In the genomic region with DNA sequence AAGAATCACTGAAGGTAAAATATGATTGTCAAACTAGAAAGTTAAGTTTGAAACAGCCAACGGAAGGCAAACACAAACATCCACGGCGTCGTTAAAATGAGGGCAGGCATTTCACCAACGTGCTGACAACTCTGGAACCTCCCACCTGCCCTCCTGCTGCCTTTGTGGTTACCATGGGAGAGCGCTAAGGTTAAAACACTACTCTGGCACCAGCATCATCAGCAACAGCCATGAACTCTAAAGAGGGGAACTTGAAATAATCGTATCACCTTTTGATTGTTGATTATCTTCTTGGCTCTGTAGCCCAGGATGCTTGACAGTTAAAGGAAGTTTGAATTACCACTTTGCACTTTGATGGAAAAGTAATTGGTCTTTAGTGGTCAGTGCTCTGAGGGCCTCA, we compare ENCODE assay signal across 22 cellular contexts. TPM values are rescaled to one million over a fixed set of nuclear protein-coding genes. Genes with fewer than 3 reads are reported as not detected.
DNase-seq lines count a peak whose midpoint lies in the region; ATAC-seq, FAIRE-seq and TF ChIP-seq lines count a peak whose summit lies in the region.
"Had no signal": no experiment of that assay in that cellular context is flagged by ENCODE, and none has a peak within 500 bp of the region (broad histone marks: within the 10 kb centered on the region; RNA-seq: fewer than 3 reads in every experiment).

No MANE protein-coding gene starts in this region.

- H3K9me3 Mint-ChIP-seq in stimulated activated naive B cell treated with anti-CD40 and anti-IgM and Interleukin-4, amounts not matched to agents 10 μg/mL and 1 μg/mL and 100 μg/mL, for 72 hours = no peaks in the 10 kb centered on the region
- H3K9me3 Mint-ChIP-seq: CD14-positive monocyte had no signal

- FAIRE-seq in K562 (lab: Jason Lieb, UNC) = no peak
- FAIRE-seq: H54 had no signal

- no peaks in the 10 kb centered on the region for H3K79me2 ChIP-seq in K562 (ENCODE audit: control insufficient read depth, insufficient read depth, low read length)
- no peaks in the 10 kb centered on the region for H3K79me2 ChIP-seq in PC-9 (ENCODE audit: low read depth)

- H3F3A ChIP-seq in PC-9 (ENCODE audit: insufficient read depth, low read depth) = peaks cover 20% of the 10 kb centered on the region

- POLR2A ChIA-PET in K562 (lab: Yijun Ruan, JAX) (no interaction called here), PC-9 (lab: Charles Lee; ENCODE audit: unreplicated experiment) (no interaction called here)

- H3K4me1 ChIP-seq in K562 (replicated peaks in 1 of 2; ENCODE audit: control insufficient read depth in 2 of 2, insufficient read depth in 2 of 2, low read length in 2 of 2) = peaks cover 4 to 28% of the 10 kb centered on the region in 2 experiments; a peak in 4 of 5 replicates
- peaks cover 12% of the 10 kb centered on the region for H3K4me1 ChIP-seq in PC-9 (replicated peaks; ENCODE audit: insufficient read depth)

- no peak overlapping the region for H3K4me3 Mint-ChIP-seq in stimulated activated naive B cell treated with anti-CD40 and anti-IgM and Interleukin-4, amounts not matched to agents 10 μg/mL and 1 μg/mL and 100 μg/mL, for 72 hours
- H3K4me3 Mint-ChIP-seq: CD14-positive monocyte had no signal

- no peaks in the 10 kb centered on the region for H3K36me3 ChIP-seq in K562 (ENCODE audit: control insufficient read depth, insufficient read depth, low read length)
- H3K36me3 ChIP-seq in PC-9 (ENCODE audit: low read depth) = peaks cover 40% of the 10 kb centered on the region

- peak; percentile 36; the same call in 1 of the 3 replicates for ATAC-seq in K562
- ATAC-seq in left ventricle myocardium superior = peak; percentile 72
- ATAC-seq in stimulated activated naive B cell treated with anti-CD40 and anti-IgM and Interleukin-4, amounts not matched to agents 10 μg/mL and 1 μg/mL and 100 μg/mL, for 72 hours (replicated peaks) = no peak

- peaks cover 4 to 5% of the 10 kb centered on the region in 2 donors for H3K4me1 Mint-ChIP-seq in stimulated activated naive B cell treated with anti-CD40 and anti-IgM and Interleukin-4, amounts not matched to agents 10 μg/mL and 1 μg/mL and 100 μg/mL, for 72 hours

- BruUV-seq in K562 (replicated peaks; lab: Mats Ljungman, UMichigan) (no TSS peak), PC-9 (replicated peaks; lab: Mats Ljungman, UMichigan) (no TSS peak)

- H4K20me1 ChIP-seq in K562 (replicated peaks; ENCODE audit: control insufficient read depth, insufficient read depth, low read length) (no peaks in the 10 kb centered on the region), PC-9 (ENCODE audit: insufficient read depth) (no peaks in the 10 kb centered on the region)

- peak overlapping the region; percentile 48 for H3K27ac Mint-ChIP-seq in stimulated activated naive B cell treated with anti-CD40 and anti-IgM and Interleukin-4, amounts not matched to agents 10 μg/mL and 1 μg/mL and 100 μg/mL, for 72 hours
- H3K27ac Mint-ChIP-seq: CD14-positive monocyte had no signal

- CTCF ChIA-PET in K562 (lab: Yijun Ruan, JAX; ENCODE audit: low intra/inter-chr PET ratio) (no interaction called here), PC-9 (lab: Charles Lee) (no interaction called here)

- no peaks in the 10 kb centered on the region for H3K27me3 ChIP-seq in K562 (ENCODE audit: control insufficient read depth in 2 of 2, insufficient read depth in 2 of 2, low read length in 2 of 2)
- no peaks in the 10 kb centered on the region for H3K27me3 ChIP-seq in PC-9 (ENCODE audit: insufficient read depth, low read depth)

- H2AFZ ChIP-seq in K562 (ENCODE audit: low read depth, low read length) (peak overlapping the region; percentile 44; the same call in 1 of the 2 replicates), PC-9 (no peak overlapping the region)

- intact Hi-C loops in K562 (cut with micrococcal nuclease) = no loop called here
- intact Hi-C loops in left ventricle myocardium superior (cut with micrococcal nuclease) = no loop called here
- intact Hi-C loops in PC-9 (cut with micrococcal nuclease; ENCODE audit: unreplicated experiment) = no loop called here

- H3K9me3 ChIP-seq in K562 (replicated peaks; ENCODE audit: control insufficient read depth, insufficient read depth, low read depth, low read length) (no peaks in the 10 kb centered on the region), PC-9 (ENCODE audit: insufficient read depth, low read depth) (no peaks in the 10 kb centered on the region)

- no peak overlapping the region for H3K9ac ChIP-seq in K562 (ENCODE audit: insufficient read depth in 1 of 2, low read depth in 2 of 2, low read length in 2 of 2)

- H3K4me2 ChIP-seq in K562 (ENCODE audit: insufficient read depth, low read length) (no peak overlapping the region), PC-9 (no peak overlapping the region)

- DNase-seq in NCI-H1417 (lab: John Stamatoyannopoulos, UW) = peak in 2 of 3 experiments; percentile 18 to 39
- DNase-seq in NCI-H1417 treated with DMSO at 0.1 percent for 48 hours (lab: John Stamatoyannopoulos, UW) = no peak
- DNase-seq in K562 (ENCODE audit: extremely low read depth in 1 of 4, low spot score in 3 of 4) = no peak
- no peak for DNase-seq in left ventricle myocardium superior
- no peak for DNase-seq in stimulated activated naive B cell treated with anti-CD40 and anti-IgM and Interleukin-4, amounts not matched to agents 10 μg/mL and 1 μg/mL and 100 μg/mL, for 72 hours
- no peak for DNase-seq in NCI-H1436 (lab: John Stamatoyannopoulos, UW)
- no peak for DNase-seq in NCI-H1930 (lab: John Stamatoyannopoulos, UW)
- DNase-seq in PC-9 = no peak
- DNase-seq: AML-193, DMS79 treated with DMSO at 0.1 percent for 48 hours, NCI-H1048, NCI-H2107, NCI-H510A, NCI-H748 treated with DMSO at 0.1 percent for 48 hours, SIG-M5 had no signal

- no peaks in the 10 kb centered on the region for H3K27me3 Mint-ChIP-seq in stimulated activated naive B cell treated with anti-CD40 and anti-IgM and Interleukin-4, amounts not matched to agents 10 μg/mL and 1 μg/mL and 100 μg/mL, for 72 hours

- TF ChIP-seq CTCF in K562 (IDR thresholded peaks at IDR 0.05 in 2 of 3, conservative IDR thresholded peaks at IDR 0.05 in 1 of 3; ENCODE audit: insufficient read depth in 2 of 3, low read depth in 1 of 3, low read length in 3 of 3) (no peak), PC-9 (conservative IDR thresholded peaks at IDR 0.05) (no peak)

- no peaks in the 10 kb centered on the region for H3K9me1 ChIP-seq in K562 (ENCODE audit: control insufficient read depth, insufficient read depth, low read length)

- no peak for TF ChIP-seq EP300 in K562 (IDR thresholded peaks at IDR 0.05; ENCODE audit: low read length)

- in situ Hi-C loops in K562 (cut with MboI) = no loop called here

- TF ChIP-seq RAD21 in K562 (CRISPR knock-in tag; conservative IDR thresholded peaks at IDR 0.05 in 1 of 2, IDR thresholded peaks at IDR 0.05 in 1 of 2) = no peak

- 23% methylated on average over 7 of the region's 7 CpGs for WGBS in K562 (ENCODE audit: insufficient coverage, low coverage, missing lambda C conversion rate)

- no peaks in the 10 kb centered on the region for H3K9me2 ChIP-seq in PC-9 (ENCODE audit: insufficient read depth)

- H3K27ac ChIP-seq in K562 (ENCODE audit: extremely low read depth, low read depth, low read length) (no peak overlapping the region), PC-9 (no peak overlapping the region)
- H3K27ac ChIP-seq: 22Rv1 had no signal

- peaks cover 21 to 34% of the 10 kb centered on the region in 2 donors for H3K36me3 Mint-ChIP-seq in stimulated activated naive B cell treated with anti-CD40 and anti-IgM and Interleukin-4, amounts not matched to agents 10 μg/mL and 1 μg/mL and 100 μg/mL, for 72 hours

- H3K4me3 ChIP-seq in K562 = no peak overlapping the region
- H3K4me3 ChIP-seq in PC-9 = no peak overlapping the region

- TF ChIP-seq POLR2A in K562 (conservative IDR thresholded peaks at IDR 0.05) = no peak

TF ChIP-seq in K562, 482 proteins besides CTCF, POLR2A, EP300 and RAD21 (continues in another document):
- peak; percentile 22 for TF ChIP-seq MEIS2 (IDR thresholded peaks at IDR 0.05; ENCODE audit: partially characterized antibody)

RNA-seq across cellular contexts. Expression of a gene that starts 34.7 kb away (rescaled TPM):
- 4.1 and 4.8 TPM in 2 replicates for total RNA-seq in K562 (2011; cell fraction: chromatin; rRNA removed; ENCODE audit: low replicate concordance)
- 2.8 and 3.6 TPM in 2 replicates for total RNA-seq in K562 (2011; cell fraction: nucleolus; rRNA removed)
- total RNA-seq in K562 (2011; cell fraction: nucleoplasm; rRNA removed) = 7.7 and 8.2 TPM in 2 replicates
- 14.0 and 14.5 TPM in 2 replicates for total RNA-seq in K562 (2014; rRNA removed)
- total RNA-seq in K562 (2014; rRNA removed; fragmentation: Illumina TruSeq; extraction: Trizol) = 14.0 and 15.0 TPM in 2 replicates
- total RNA-seq in K562 (2015; rRNA removed; fragmentation: Illumina TruSeq; extraction: Trizol) = 15.8 and 16.3 TPM in 2 replicates
- 13.8 and 14.1 TPM in 2 replicates for total RNA-seq in K562 (2021)
- polyA plus RNA-seq in K562 (2011; rRNA removed) = 11.9 and 42.6 TPM in 2 replicates
- polyA plus RNA-seq in K562 (2011; cell fraction: cytosol; rRNA removed) = 11.2 and 59.9 TPM in 2 replicates
- 4.7 and 17.6 TPM in 2 replicates for polyA plus RNA-seq in K562 (2011; cell fraction: nucleus; rRNA removed)
- 19.8 and 33.0 TPM in 2 replicates for polyA plus RNA-seq in K562 (2012)
- 17.6 and 19.2 TPM in 2 replicates for polyA plus RNA-seq in K562 (2014; fragmentation: Illumina TruSeq; extraction: Trizol)
- polyA plus RNA-seq in K562 (2014; fragmentation: Nextera tagmentation; extraction: Ambion mirVana) = 10 to 100 TPM; 12.5 to 22.6 TPM
- polyA plus RNA-seq in K562 (2014; rRNA removed) = 15.6 and 19.6 TPM in 2 replicates
- polyA minus RNA-seq in K562 (2011; rRNA and poly(A)+ RNA removed) = 4.8 and 14.9 TPM in 2 replicates
- 3.6 and 13.6 TPM in 2 replicates for polyA minus RNA-seq in K562 (2011; cell fraction: cytosol; rRNA and poly(A)+ RNA removed)
- polyA minus RNA-seq in K562 (2011; cell fraction: nucleus; rRNA and poly(A)+ RNA removed) = 2.0 and 10.0 TPM in 2 replicates
- 103 TPM for total RNA-seq in left ventricle myocardium superior
- 105 and 109 TPM in 2 replicates for total RNA-seq in PC-9 (2021)
- total RNA-seq: OCI-LY7 had no signal

RNA-seq across cellular contexts. Expression of a gene that starts 58.6 kb away (rescaled TPM):
- total RNA-seq in K562 (2011; cell fraction: chromatin; rRNA removed; ENCODE audit: low replicate concordance) = not detected in 2 replicates
- not detected in 2 replicates for total RNA-seq in K562 (2011; cell fraction: nucleolus; rRNA removed)
- total RNA-seq in K562 (2011; cell fraction: nucleoplasm; rRNA removed) = not detected in 2 replicates
- total RNA-seq in K562 (2014; rRNA removed) (not detected in 2 replicates), K562 (2014; rRNA removed; fragmentation: Illumina TruSeq; extraction: Trizol) (not detected in 2 replicates), K562 (2015; rRNA removed; fragmentation: Illumina TruSeq; extraction: Trizol) (not detected in 2 replicates), K562 (2021) (not detected in 2 replicates), left ventricle myocardium superior (not detected), PC-9 (2021) (not detected in 2 replicates)
- polyA plus RNA-seq in K562 (2011; rRNA removed) (not detected in 2 replicates), K562 (2014; fragmentation: Illumina TruSeq; extraction: Trizol) (not detected in 2 replicates), K562 (2014; fragmentation: Nextera tagmentation; extraction: Ambion mirVana) (not detected), K562 (2014; rRNA removed) (not detected in 2 replicates)
- polyA plus RNA-seq in K562 (2011; cell fraction: cytosol; rRNA removed) = not detected in 2 replicates
- not detected in 2 replicates for polyA plus RNA-seq in K562 (2011; cell fraction: nucleus; rRNA removed)
- polyA plus RNA-seq in K562 (2012) = not detected in 2 replicates
- not detected in 2 replicates for polyA minus RNA-seq in K562 (2011; rRNA and poly(A)+ RNA removed)
- polyA minus RNA-seq in K562 (2011; cell fraction: cytosol; rRNA and poly(A)+ RNA removed) = not detected in 2 replicates
- not detected in 2 replicates for polyA minus RNA-seq in K562 (2011; cell fraction: nucleus; rRNA and poly(A)+ RNA removed)
- total RNA-seq: HT-29, M059J, OCI-LY7, RPMI7951 had no signal
- polyA plus RNA-seq: CD14-positive monocyte had no signal

Comparison
In these comparisons a context has a peak if more than half of its experiments do, and no peak if none do; other contexts are left out.
1. DNase-seq: peak in NCI-H1417 (2 of 3); none in NCI-H1417 treated with DMSO at 0.1 percent for 48 hours (single experiment), K562 (0 of 4), left ventricle myocardium superior (single experiment), stimulated activated naive B cell treated with anti-CD40 and anti-IgM and Interleukin-4, amounts not matched to agents 10 μg/mL and 1 μg/mL and 100 μg/mL, for 72 hours (single experiment), NCI-H1436 (single experiment), NCI-H1930 (0 of 2) and PC-9 (0 of 2).
2. ATAC-seq: peak in K562 (single experiment) and left ventricle myocardium superior (single experiment); none in stimulated activated naive B cell treated with anti-CD40 and anti-IgM and Interleukin-4, amounts not matched to agents 10 μg/mL and 1 μg/mL and 100 μg/mL, for 72 hours (0 of 2).